ENCODE assay signal across 30 cellular contexts in genomic region chr2:61125123-61125710, GRCh38. TPM values are rescaled to one million over a fixed set of nuclear protein-coding genes. Genes with fewer than 3 reads are reported as not detected.
A peak's percentile ranks its signal among the peaks of the same experiment; 100 is the strongest.
DNase-seq lines count a peak whose midpoint lies in the region; ATAC-seq, FAIRE-seq and TF ChIP-seq lines count a peak whose summit lies in the region.
"Had no signal": no experiment of that assay in that cellular context is flagged by ENCODE, and none has a peak within 500 bp of the region (broad histone marks: within the 10 kb centered on the region; RNA-seq: fewer than 3 reads in every experiment).

No MANE protein-coding gene starts in this region.

- no peak overlapping the region for H2AFZ ChIP-seq in HepG2 (ENCODE audit: low read length)
- H2AFZ ChIP-seq: PC-9 had no signal

- H3K9me3 ChIP-seq in HepG2 (ENCODE audit: low read length), result no peaks in the 10 kb centered on the region
- H3K9me3 ChIP-seq: MG63, neutrophil, transverse colon had no signal

- 93% methylated on average over 3 of the region's 3 CpGs for WGBS in HepG2 (ENCODE audit: low lambda C conversion rate)

- H4K20me1 ChIP-seq in HepG2 (ENCODE audit: insufficient read depth, low read length), result no peaks in the 10 kb centered on the region

- H3K27ac ChIP-seq in HepG2 (ENCODE audit: extremely low read length, insufficient read depth, low read length), result no peak overlapping the region
- H3K27ac ChIP-seq: heart right ventricle, neutrophil, PC-9, transverse colon had no signal

- no peak for TF ChIP-seq RAD21 in HepG2 (CRISPR knock-in tag; IDR thresholded peaks at IDR 0.05)

- H3K4me1 ChIP-seq in HepG2 (ENCODE audit: insufficient read depth, low read length), result no peaks in the 10 kb centered on the region
- H3K4me1 ChIP-seq: heart right ventricle, transverse colon had no signal

- BruUV-seq in HepG2 (replicated peaks; lab: Mats Ljungman, UMichigan), result no TSS peak

- intact Hi-C loops in HepG2 (cut with micrococcal nuclease; ENCODE audit: unreplicated experiment), result no loop called here
- intact Hi-C loops in posterior vena cava (cut with DNase I), result no loop called here

- TF ChIP-seq EP300 in HepG2 (IDR thresholded peaks at IDR 0.05; ENCODE audit: low read depth in 2 of 2, low read length in 2 of 2) (no peak), HepG2 (CRISPR knock-in tag; IDR thresholded peaks at IDR 0.05; ENCODE audit: borderline replicate concordance) (no peak)

- POLR2A ChIA-PET in HepG2 (lab: Yijun Ruan, JAX), result no interaction called here

- CTCF ChIA-PET in HepG2 (lab: Yijun Ruan, JAX; ENCODE audit: low intra/inter-chr PET ratio, low total read pairs), result no interaction called here

- no peak overlapping the region for H3K4me3 ChIP-seq in choroid plexus epithelial cell (ENCODE audit: low read depth, low read length)
- H3K4me3 ChIP-seq in HepG2 (replicated peaks in 1 of 3; ENCODE audit: insufficient read depth in 1 of 3, low read depth in 2 of 3, low read length in 3 of 3), result no peak overlapping the region
- H3K4me3 ChIP-seq: heart right ventricle, MG63, PC-9, transverse colon had no signal

- TF ChIP-seq CTCF in choroid plexus epithelial cell (conservative IDR thresholded peaks at IDR 0.05; ENCODE audit: low read depth, low read length) (no peak), HepG2 (CRISPR knock-in tag; IDR thresholded peaks at IDR 0.05) (no peak)

- H3K27me3 ChIP-seq in HepG2 (ENCODE audit: control insufficient read depth in 1 of 2, insufficient read depth in 2 of 2, low read length in 2 of 2), result no peaks in the 10 kb centered on the region
- H3K27me3 ChIP-seq: heart right ventricle, MG63, neutrophil, transverse colon had no signal

- FAIRE-seq in HTR-8/SVneo (lab: Jason Lieb, UNC) (peak; percentile 16), HepG2 (lab: Jason Lieb, UNC) (no peak)
- FAIRE-seq: kidney had no signal

- DNase-seq in HTR-8/SVneo (ENCODE audit: insufficient read length, low spot score) (no peak), NOMO-1 treated with DMSO at 0.1 percent for 48 hours (lab: John Stamatoyannopoulos, UW; ENCODE audit: unreplicated experiment) (peak; percentile 33), choroid plexus epithelial cell (ENCODE audit: low read depth) (peak; percentile 7), HepG2 (ENCODE audit: low spot score) (no peak), NCI-H1048 (lab: John Stamatoyannopoulos, UW) (no peak), posterior vena cava (ENCODE audit: low spot score) (no peak)
- DNase-seq: activated CD4-positive, alpha-beta T cell treated with anti-CD3 and anti-CD28 coated beads for 4 hours; activated CD8-positive, alpha-beta memory T cell treated with anti-CD3 and anti-CD28 coated beads for 24 hours; activated T-cell treated with anti-CD3 and anti-CD28 coated beads for 4 hours; amygdala; foreskin melanocyte; GDM1; heart right ventricle; KBM-7; kidney; MG63; midbrain; naive thymus-derived CD4-positive, alpha-beta T cell; NCI-H1694; NCI-H510A; PC-9; posterior cingulate gyrus; Right ventricle myocardium superior; stimulated activated CD4-positive, alpha-beta T cell treated with anti-CD3 and anti-CD28 coated beads, Interleukin-12 subunit alpha, Interleukin-12 subunit beta, amount 100 ng/mL, for 4 hours; stimulated activated CD4-positive, alpha-beta T cell treated with anti-CD3 and anti-CD28 coated beads, Interleukin-2, amount 100 ng/mL, for 48 hours; transverse colon had no signal

- no peaks in the 10 kb centered on the region for H3K79me2 ChIP-seq in HepG2 (ENCODE audit: insufficient read depth, low read length)

- H3K4me2 ChIP-seq in HepG2 (ENCODE audit: low read depth, low read length), result no peak overlapping the region
- H3K4me2 ChIP-seq: PC-9 had no signal

- ATAC-seq in HepG2 (no peak), HG03196 (IDR thresholded peaks at IDR 0.05; ENCODE audit: unreplicated experiment) (no peak)
- ATAC-seq: heart right ventricle; naive thymus-derived CD4-positive, alpha-beta T cell; sciatic nerve had no signal

- TF ChIP-seq POLR2A in HepG2 (IDR thresholded peaks at IDR 0.05; ENCODE audit: insufficient read depth in 1 of 2, low read depth in 2 of 2, low read length in 2 of 2), result no peak

- H3K9ac ChIP-seq in HepG2 (ENCODE audit: insufficient read depth, low read depth, low read length), result no peak overlapping the region

- in situ Hi-C loops in HepG2 (cut with HindIII; ENCODE audit: extremely low pct_ligation_motif_present, low pct_unique_long_range_greater_than_20kb), result no loop called here

- H3K36me3 ChIP-seq in HepG2 (replicated peaks in 1 of 2; ENCODE audit: control insufficient read depth in 1 of 2, insufficient read depth in 2 of 2, low read length in 2 of 2), result peaks cover 0 to 6% of the 10 kb centered on the region in 2 experiments; a peak in 3 of 5 replicates
- H3K36me3 ChIP-seq: MG63, neutrophil, transverse colon had no signal

TF ChIP-seq in HepG2, 621 proteins besides CTCF, POLR2A, EP300 and RAD21:
- TF ChIP-seq ZFP36L1 (CRISPR knock-in tag; IDR thresholded peaks at IDR 0.05), result no peak
- no peak for TF ChIP-seq TOPORS (CRISPR knock-in tag; IDR thresholded peaks at IDR 0.05)
- TF ChIP-seq SMARCC2 (IDR thresholded peaks at IDR 0.05), result no peak

RNA-seq across cellular contexts. Expression of gene C2orf74, which starts 36.8 kb away (rescaled TPM):
- 13.8 and 21.6 TPM in 2 replicates for total RNA-seq in HepG2 (2016; rRNA removed; fragmentation: Illumina TruSeq; extraction: Trizol)
- 16.7 and 17.0 TPM in 2 replicates for total RNA-seq in HepG2 (2016; cell fraction: cytosol; rRNA removed; fragmentation: Illumina TruSeq; extraction: Trizol; ENCODE audit: low read depth)
- 14.9 and 18.7 TPM in 2 replicates for total RNA-seq in HepG2 (2016; cell fraction: insoluble cytoplasmic fraction; rRNA removed; fragmentation: Illumina TruSeq; extraction: Trizol)
- 14.2 and 19.0 TPM in 2 replicates for total RNA-seq in HepG2 (2016; cell fraction: membrane; rRNA removed; fragmentation: Illumina TruSeq; extraction: Trizol)
- total RNA-seq in HepG2 (2016; cell fraction: nucleus; rRNA removed; fragmentation: Illumina TruSeq; extraction: Trizol), result 7.0 and 8.1 TPM in 2 replicates
- polyA plus RNA-seq in HepG2 (2011; rRNA removed), result 10.6 and 11.9 TPM in 2 replicates
- polyA plus RNA-seq in HepG2 (2011; cell fraction: cytosol; rRNA removed), result 11.8 and 13.6 TPM in 2 replicates
- polyA plus RNA-seq in HepG2 (2011; cell fraction: nucleus; rRNA removed), result 4.7 and 6.8 TPM in 2 replicates
- polyA plus RNA-seq in HepG2 (2012), result 15.7 and 26.1 TPM in 2 replicates
- 8.9 TPM in 2 replicates for polyA plus RNA-seq in HepG2 (2016; cell fraction: cytosol; fragmentation: Illumina TruSeq; extraction: Trizol; ENCODE audit: low read depth)
- polyA plus RNA-seq in HepG2 (2016; cell fraction: insoluble cytoplasmic fraction; fragmentation: Illumina TruSeq; extraction: Trizol; ENCODE audit: low read depth), result 26.0 and 27.5 TPM in 2 replicates
- 15.9 and 17.5 TPM in 2 replicates for polyA plus RNA-seq in HepG2 (2016; cell fraction: membrane; fragmentation: Illumina TruSeq; extraction: Trizol; ENCODE audit: low read depth)
- polyA plus RNA-seq in HepG2 (2016; cell fraction: nucleus; fragmentation: Illumina TruSeq; extraction: Trizol; ENCODE audit: insufficient read depth, low read depth), result 16.4 and 18.0 TPM in 2 replicates
- polyA minus RNA-seq in HepG2 (2011; rRNA and poly(A)+ RNA removed; ENCODE audit: low replicate concordance), result 0.42 and 1.5 TPM in 2 replicates
- polyA minus RNA-seq in HepG2 (2011; cell fraction: cytosol; rRNA and poly(A)+ RNA removed), result 5.3 TPM in 1 of 2 replicates, not detected in the other
- polyA minus RNA-seq in HepG2 (2011; cell fraction: nucleus; rRNA and poly(A)+ RNA removed), result 4.5 and 8.8 TPM in 2 replicates
- 10 to 100 TPM in 1 of 2 donors, 1 to 10 TPM in 1; 6.6 to 18.6 TPM for total RNA-seq in posterior vena cava
- total RNA-seq: HT-29 had no signal

RNA-seq across cellular contexts. Expression of gene SANBR, which starts 59.5 kb away (rescaled TPM):
- total RNA-seq in HepG2 (2016; rRNA removed; fragmentation: Illumina TruSeq; extraction: Trizol), result 20.9 and 22.9 TPM in 2 replicates
- total RNA-seq in HepG2 (2016; cell fraction: cytosol; rRNA removed; fragmentation: Illumina TruSeq; extraction: Trizol; ENCODE audit: low read depth), result 37.0 and 39.1 TPM in 2 replicates
- 20.4 and 22.7 TPM in 2 replicates for total RNA-seq in HepG2 (2016; cell fraction: insoluble cytoplasmic fraction; rRNA removed; fragmentation: Illumina TruSeq; extraction: Trizol)
- total RNA-seq in HepG2 (2016; cell fraction: membrane; rRNA removed; fragmentation: Illumina TruSeq; extraction: Trizol), result 21.4 and 22.9 TPM in 2 replicates
- total RNA-seq in HepG2 (2016; cell fraction: nucleus; rRNA removed; fragmentation: Illumina TruSeq; extraction: Trizol), result 22.7 and 30.0 TPM in 2 replicates
- polyA plus RNA-seq in HepG2 (2011; rRNA removed), result 9.6 and 9.8 TPM in 2 replicates
- 3.2 and 5.0 TPM in 2 replicates for polyA plus RNA-seq in HepG2 (2011; cell fraction: cytosol; rRNA removed)
- 9.8 and 14.1 TPM in 2 replicates for polyA plus RNA-seq in HepG2 (2011; cell fraction: nucleus; rRNA removed)
- 7.5 and 9.2 TPM in 2 replicates for polyA plus RNA-seq in HepG2 (2012)
- polyA plus RNA-seq in HepG2 (2016; cell fraction: cytosol; fragmentation: Illumina TruSeq; extraction: Trizol; ENCODE audit: low read depth), result 8.4 and 10.5 TPM in 2 replicates
- polyA plus RNA-seq in HepG2 (2016; cell fraction: insoluble cytoplasmic fraction; fragmentation: Illumina TruSeq; extraction: Trizol; ENCODE audit: low read depth), result 17.9 and 18.6 TPM in 2 replicates
- 11.8 and 13.5 TPM in 2 replicates for polyA plus RNA-seq in HepG2 (2016; cell fraction: membrane; fragmentation: Illumina TruSeq; extraction: Trizol; ENCODE audit: low read depth)
- 34.4 and 34.6 TPM in 2 replicates for polyA plus RNA-seq in HepG2 (2016; cell fraction: nucleus; fragmentation: Illumina TruSeq; extraction: Trizol; ENCODE audit: insufficient read depth, low read depth)
- 8.9 and 9.9 TPM in 2 replicates for polyA minus RNA-seq in HepG2 (2011; rRNA and poly(A)+ RNA removed; ENCODE audit: low replicate concordance)
- 9.3 and 10.5 TPM in 2 replicates for polyA minus RNA-seq in HepG2 (2011; cell fraction: cytosol; rRNA and poly(A)+ RNA removed)
- 39.1 and 47.9 TPM in 2 replicates for polyA minus RNA-seq in HepG2 (2011; cell fraction: nucleus; rRNA and poly(A)+ RNA removed)
- total RNA-seq in posterior vena cava, result 1 to 10 TPM; 5.7 to 8.1 TPM

Comparison
In these comparisons a context has a peak if more than half of its experiments do, and no peak if none do; other contexts are left out.
1. DNase-seq: peak in NOMO-1 treated with DMSO at 0.1 percent for 48 hours (single experiment) and choroid plexus epithelial cell (single experiment); none in HTR-8/SVneo (single experiment), HepG2 (single experiment), NCI-H1048 (single experiment) and posterior vena cava (single experiment).